11 cellular contexts compared by ENCODE assay signal in genomic region chr14:32724864-32725550, GRCh38.
DNase-seq lines count a peak whose midpoint lies in the region; ATAC-seq and TF ChIP-seq lines count a peak whose summit lies in the region.
"Had no signal": no experiment of that assay in that cellular context is flagged by ENCODE, and none has a peak within 500 bp of the region (broad histone marks: within the 10 kb centered on the region; RNA-seq: fewer than 3 reads in every experiment).

No MANE protein-coding gene starts in this region.

- TF ChIP-seq CTCF in endodermal cell (conservative IDR thresholded peaks at IDR 0.05) (no peak), WERI-Rb-1 (IDR thresholded peaks at IDR 0.05; ENCODE audit: low read depth, low read length) (no peak)

- WGBS in endodermal cell (ENCODE audit: insufficient coverage in 1 of 2, insufficient read length in 1 of 2), 2 experiments, result 18 to 49% methylated on average over 3 to 6 of the region's 7 CpGs
- 19 to 31% methylated on average over 4 to 5 of the region's 7 CpGs for WGBS in mesodermal cell (ENCODE audit: insufficient coverage in 2 of 2), 2 experiments

- H3K9ac ChIP-seq in endodermal cell (ENCODE audit: extremely low read depth, low read length, poor library complexity, severe bottlenecking), result no peak overlapping the region

- peak; percentile 36 for DNase-seq in AG08396 (ENCODE audit: low spot score)
- peak; percentile 85 for DNase-seq in M059J (ENCODE audit: low read depth)
- peak; percentile 51 for DNase-seq in endodermal cell
- no peak for DNase-seq in WERI-Rb-1
- DNase-seq in NCI-H1436 treated with DMSO at 0.1 percent for 48 hours (lab: John Stamatoyannopoulos, UW), result no peak
- DNase-seq: Calu3, Peyer's patch had no signal

- no peaks in the 10 kb centered on the region for H3K36me3 ChIP-seq in endodermal cell (ENCODE audit: control insufficient read depth, insufficient read depth, low read length)
- H3K36me3 ChIP-seq in mesodermal cell (ENCODE audit: control insufficient read depth, insufficient read depth, low read length), result no peaks in the 10 kb centered on the region
- H3K36me3 ChIP-seq in WERI-Rb-1, result no peaks in the 10 kb centered on the region
- H3K36me3 ChIP-seq: Peyer's patch had no signal

- H3K27me3 ChIP-seq in endodermal cell (ENCODE audit: control insufficient read depth, insufficient read depth, low read length, poor library complexity, severe bottlenecking) (no peaks in the 10 kb centered on the region), WERI-Rb-1 (ENCODE audit: insufficient read depth, low read depth, severe bottlenecking) (no peaks in the 10 kb centered on the region)
- H3K27me3 ChIP-seq: Peyer's patch had no signal

- no peak overlapping the region for H3K4me3 ChIP-seq in endodermal cell (ENCODE audit: low read length)
- H3K4me3 ChIP-seq in mesodermal cell (ENCODE audit: extremely low read depth, insufficient read depth, low read length, poor library complexity, severe bottlenecking), result no peak overlapping the region
- H3K4me3 ChIP-seq in WERI-Rb-1 (ENCODE audit: low read depth, low read length), result no peak overlapping the region
- H3K4me3 ChIP-seq: Peyer's patch had no signal

- no peaks in the 10 kb centered on the region for H3K27me3 Mint-ChIP-seq in endodermal cell (ENCODE audit: insufficient read depth)

- H3K9me3 ChIP-seq in endodermal cell (ENCODE audit: control insufficient read depth, low read length), result no peaks in the 10 kb centered on the region
- no peaks in the 10 kb centered on the region for H3K9me3 ChIP-seq in mesodermal cell (ENCODE audit: control insufficient read depth, low read length)
- no peaks in the 10 kb centered on the region for H3K9me3 ChIP-seq in WERI-Rb-1 (ENCODE audit: severe bottlenecking)
- H3K9me3 ChIP-seq: Peyer's patch had no signal

- H3K27ac ChIP-seq in endodermal cell (ENCODE audit: low read depth, low read length) (peak overlapping the region; percentile 90), mesodermal cell (ENCODE audit: low read depth, low read length, severe bottlenecking) (peak overlapping the region; percentile 50), WERI-Rb-1 (no peak overlapping the region)
- H3K27ac ChIP-seq: skin epidermis had no signal

- ATAC-seq in GM21576 (IDR thresholded peaks at IDR 0.05; ENCODE audit: unreplicated experiment) (no peak), GM18517 (IDR thresholded peaks at IDR 0.05; ENCODE audit: unreplicated experiment) (no peak)

- H3K4me1 Mint-ChIP-seq in endodermal cell, result peaks cover 20% of the 10 kb centered on the region

- H3K36me3 Mint-ChIP-seq in endodermal cell (ENCODE audit: low read depth), result no peaks in the 10 kb centered on the region

- no peaks in the 10 kb centered on the region for H3K4me1 ChIP-seq in endodermal cell (ENCODE audit: control insufficient read depth, insufficient read depth, low read length)
- no peaks in the 10 kb centered on the region for H3K4me1 ChIP-seq in mesodermal cell (ENCODE audit: control insufficient read depth, insufficient read depth, low read length, poor library complexity, severe bottlenecking)
- H3K4me1 ChIP-seq: Peyer's patch had no signal

- no peaks in the 10 kb centered on the region for H3K9me3 Mint-ChIP-seq in endodermal cell

- no peak overlapping the region for H3K27ac Mint-ChIP-seq in endodermal cell

- no peak overlapping the region for H3K4me3 Mint-ChIP-seq in endodermal cell

Comparison
In these comparisons a context has a peak if more than half of its experiments do, and no peak if none do; other contexts are left out.
1. DNase-seq: peak in AG08396 (single experiment), M059J (single experiment) and endodermal cell (single experiment); none in WERI-Rb-1 (single experiment) and NCI-H1436 treated with DMSO at 0.1 percent for 48 hours (single experiment).